In the genomic region with DNA sequence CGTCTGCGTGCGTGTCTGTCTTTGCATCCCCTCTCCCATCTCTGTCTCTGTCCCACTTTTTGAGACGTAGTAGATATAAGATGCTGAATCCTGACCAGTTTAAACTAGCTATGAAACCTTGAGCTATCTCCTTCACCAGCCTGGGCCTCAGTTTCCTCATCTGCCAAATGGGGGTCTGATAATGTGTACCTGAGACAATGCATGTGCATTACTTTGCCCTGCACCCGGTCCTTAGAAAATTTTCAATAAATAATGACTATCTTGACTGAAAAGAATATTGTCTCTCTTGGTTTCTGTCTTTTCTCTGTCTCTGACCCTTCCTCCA, we compare ENCODE assay signal across 1 cellular context.
TF ChIP-seq lines count a peak whose summit lies in the region.

No MANE protein-coding gene starts in this region.

TF ChIP-seq in HCT116, 20 proteins besides CTCF, POLR2A, EP300 and RAD21 (continued from another document):
- TF ChIP-seq ZNF274 (IDR thresholded peaks at IDR 0.05; ENCODE audit: low read depth, low read length), result no peak
- TF ChIP-seq, protein P1, sequence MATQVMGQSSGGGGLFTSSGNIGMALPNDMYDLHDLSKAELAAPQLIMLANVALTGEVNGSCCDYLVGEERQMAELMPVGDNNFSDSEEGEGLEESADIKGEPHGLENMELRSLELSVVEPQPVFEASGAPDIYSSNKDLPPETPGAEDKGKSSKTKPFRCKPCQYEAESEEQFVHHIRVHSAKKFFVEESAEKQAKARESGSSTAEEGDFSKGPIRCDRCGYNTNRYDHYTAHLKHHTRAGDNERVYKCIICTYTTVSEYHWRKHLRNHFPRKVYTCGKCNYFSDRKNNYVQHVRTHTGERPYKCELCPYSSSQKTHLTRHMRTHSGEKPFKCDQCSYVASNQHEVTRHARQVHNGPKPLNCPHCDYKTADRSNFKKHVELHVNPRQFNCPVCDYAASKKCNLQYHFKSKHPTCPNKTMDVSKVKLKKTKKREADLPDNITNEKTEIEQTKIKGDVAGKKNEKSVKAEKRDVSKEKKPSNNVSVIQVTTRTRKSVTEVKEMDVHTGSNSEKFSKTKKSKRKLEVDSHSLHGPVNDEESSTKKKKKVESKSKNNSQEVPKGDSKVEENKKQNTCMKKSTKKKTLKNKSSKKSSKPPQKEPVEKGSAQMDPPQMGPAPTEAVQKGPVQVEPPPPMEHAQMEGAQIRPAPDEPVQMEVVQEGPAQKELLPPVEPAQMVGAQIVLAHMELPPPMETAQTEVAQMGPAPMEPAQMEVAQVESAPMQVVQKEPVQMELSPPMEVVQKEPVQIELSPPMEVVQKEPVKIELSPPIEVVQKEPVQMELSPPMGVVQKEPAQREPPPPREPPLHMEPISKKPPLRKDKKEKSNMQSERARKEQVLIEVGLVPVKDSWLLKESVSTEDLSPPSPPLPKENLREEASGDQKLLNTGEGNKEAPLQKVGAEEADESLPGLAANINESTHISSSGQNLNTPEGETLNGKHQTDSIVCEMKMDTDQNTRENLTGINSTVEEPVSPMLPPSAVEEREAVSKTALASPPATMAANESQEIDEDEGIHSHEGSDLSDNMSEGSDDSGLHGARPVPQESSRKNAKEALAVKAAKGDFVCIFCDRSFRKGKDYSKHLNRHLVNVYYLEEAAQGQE (IDR thresholded peaks at IDR 0.05; ENCODE audit: low read depth), result no peak
- no peak for TF ChIP-seq JUND (IDR thresholded peaks at IDR 0.05)
- no peak for TF ChIP-seq FOSL1 (IDR thresholded peaks at IDR 0.05; ENCODE audit: low read depth)
- TF ChIP-seq CEBPB (IDR thresholded peaks at IDR 0.05; ENCODE audit: low read depth), result no peak
- no peak for TF ChIP-seq POLR2AphosphoS5 (IDR thresholded peaks at IDR 0.05; ENCODE audit: low read depth, low read length)
- TF ChIP-seq SP1 (IDR thresholded peaks at IDR 0.05; ENCODE audit: low read depth), result no peak
- TF ChIP-seq EGR1 (IDR thresholded peaks at IDR 0.05; ENCODE audit: low read depth), result no peak
- TF ChIP-seq EZH2 (IDR thresholded peaks at IDR 0.05), result no peak
- TF ChIP-seq ZFX (IDR thresholded peaks at IDR 0.05), result no peak
- TF ChIP-seq, protein P2, sequence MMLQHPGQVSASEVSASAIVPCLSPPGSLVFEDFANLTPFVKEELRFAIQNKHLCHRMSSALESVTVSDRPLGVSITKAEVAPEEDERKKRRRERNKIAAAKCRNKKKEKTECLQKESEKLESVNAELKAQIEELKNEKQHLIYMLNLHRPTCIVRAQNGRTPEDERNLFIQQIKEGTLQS (IDR thresholded peaks at IDR 0.05), result no peak
- no peak for TF ChIP-seq MAX (IDR thresholded peaks at IDR 0.05)
- no peak for TF ChIP-seq CBX3 (IDR thresholded peaks at IDR 0.05; ENCODE audit: low read depth)
- TF ChIP-seq ELF1 (IDR thresholded peaks at IDR 0.05; ENCODE audit: borderline replicate concordance, low read depth), result no peak
- TF ChIP-seq EZH2phosphoT487 (IDR thresholded peaks at IDR 0.05; ENCODE audit: borderline replicate concordance), result no peak
TF ChIP-seq in HCT116: peak in this region for 0.
